10 cellular contexts compared by ENCODE assay signal in genomic region chr22:27252282-27253049, GRCh38.
DNase-seq lines count a peak whose midpoint lies in the region; ATAC-seq, FAIRE-seq and TF ChIP-seq lines count a peak whose summit lies in the region.
"Had no signal": no experiment of that assay in that cellular context is flagged by ENCODE, and none has a peak within 500 bp of the region (broad histone marks: within the 10 kb centered on the region; RNA-seq: fewer than 3 reads in every experiment).

No MANE protein-coding gene starts in this region.

- TF ChIP-seq POLR2A in A549 (IDR thresholded peaks at IDR 0.05; ENCODE audit: low read length) (no peak), adrenal gland (IDR thresholded peaks at IDR 0.05) (no peak)

- H3K4me2 ChIP-seq in A549 = peak overlapping the region; percentile 55

- POLR2A ChIA-PET in A549 (lab: Yijun Ruan, JAX) = no interaction called here

- no peaks in the 10 kb centered on the region for H3K36me3 ChIP-seq in adrenal gland (replicated peaks in 1 of 2)

- intact Hi-C loops in adrenal gland (cut with DNase I) = no loop called here

- H3K27me3 ChIP-seq in adrenal gland = no peaks in the 10 kb centered on the region

- peaks cover 39% of the 10 kb centered on the region for H3K9me3 ChIP-seq in A549
- no peaks in the 10 kb centered on the region for H3K9me3 ChIP-seq in adrenal gland (replicated peaks in 1 of 3)

- TF ChIP-seq RAD21 in A549 (conservative IDR thresholded peaks at IDR 0.05 in 1 of 2, IDR thresholded peaks at IDR 0.05 in 1 of 2) = peak; percentile 10 to 60; a peak in 3 of 5 replicates

- peak; percentile 92 to 93; a peak in 4 of 5 replicates for TF ChIP-seq EP300 in A549 (IDR thresholded peaks at IDR 0.05)

- ATAC-seq in A549 = peak; percentile 91 to 95

- peaks cover 12% of the 10 kb centered on the region for H3K4me1 ChIP-seq in A549
- no peaks in the 10 kb centered on the region for H3K4me1 ChIP-seq in adrenal gland (replicated peaks in 1 of 2)

- no peak for FAIRE-seq in A549 (lab: Jason Lieb, UNC)

- TF ChIP-seq CTCF in A549 (IDR thresholded peaks at IDR 0.05) (no peak), adrenal gland (IDR thresholded peaks at IDR 0.05) (no peak)

- CTCF ChIA-PET in A549 (lab: Yijun Ruan, JAX) = interaction anchor here (1.2 kb wide), 1 partner anchor 153 kb away, joined by 3 read pairs; no protein-coding TSS in a partner anchor

- H3K27ac ChIP-seq in A549 = peak overlapping the region; percentile 77 to 88
- H3K27ac ChIP-seq in adrenal gland = no peak overlapping the region
- no peak overlapping the region for H3K27ac ChIP-seq in caudate nucleus (ENCODE audit: low read depth, low read length)

- H3K4me3 ChIP-seq in A549 (no peak overlapping the region), adrenal gland (no peak overlapping the region)

- WGBS in A549 (ENCODE audit: missing lambda C conversion rate) = 19% methylated on average over 6 of the region's 9 CpGs
- WGBS in adrenal gland, 4 donors = 57 to 66% (median 64%) methylated on average over 8 to 9 of the region's 9 CpGs

- DNase-seq in A549 (ENCODE audit: low read depth in 1 of 2, low spot score in 1 of 2) (peak; percentile 60 to 86), H4 (ENCODE audit: low spot score) (peak; percentile 24), adrenal gland (peak in 5 of 7 donors; percentile 17 to 39 (median 31)), hepatic stellate cell (ENCODE audit: low spot score) (peak; percentile 67), COLO668 (lab: John Stamatoyannopoulos, UW; ENCODE audit: unreplicated experiment) (no peak), caudate nucleus (lab: John Stamatoyannopoulos, UW) (no peak), kidney glomerular epithelial cell (lab: John Stamatoyannopoulos, UW) (no peak)
- DNase-seq in stimulated activated CD4-positive, alpha-beta T cell treated with anti-CD3 and anti-CD28 coated beads, Interleukin-4, amount 100 ng/mL, for 24 hours = no peak
- DNase-seq: activated CD4-positive, alpha-beta T cell treated with anti-CD3 and anti-CD28 coated beads, Interleukin-2, amount 10 ng/mL, durations not matched to agents 7 days and 5 days; amniotic stem cell had no signal

TF ChIP-seq in A549, 52 proteins besides CTCF, POLR2A, EP300 and RAD21:
- TF ChIP-seq ZSCAN20 (CRISPR knock-in tag; IDR thresholded peaks at IDR 0.05) (no peak), ESRRA (IDR thresholded peaks at IDR 0.05; ENCODE audit: borderline replicate concordance, low read length) (peak; percentile 79; the same call in 1 of the 2 replicates), SMC3 (IDR thresholded peaks at IDR 0.05) (peak; percentile 48; the same call in 2 of the 3 replicates), FOSL2 (IDR thresholded peaks at IDR 0.05) (peak; percentile 94), FOSL2 (CRISPR knock-in tag; IDR thresholded peaks at IDR 0.05) (peak; percentile 93), PHF8 (IDR thresholded peaks at IDR 0.05; ENCODE audit: borderline replicate concordance, low read depth) (no peak), KDM5A (IDR thresholded peaks at IDR 0.05) (no peak), GATA3 (IDR thresholded peaks at IDR 0.05; ENCODE audit: borderline replicate concordance) (peak; percentile 92), FOXS1 (CRISPR knock-in tag; IDR thresholded peaks at IDR 0.05) (no peak), HEYL (CRISPR knock-in tag; IDR thresholded peaks at IDR 0.05) (no peak), BCL3 (IDR thresholded peaks at IDR 0.05) (peak; percentile 95; the same call in 2 of the 3 replicates), PBX3 (IDR thresholded peaks at IDR 0.05) (peak; percentile 73), EHMT2 (IDR thresholded peaks at IDR 0.05; ENCODE audit: low read depth) (no peak), POLR2AphosphoS2 (conservative IDR thresholded peaks at IDR 0.05; ENCODE audit: low read length) (no peak), HOXB13 (CRISPR knock-in tag; IDR thresholded peaks at IDR 0.05; ENCODE audit: low read depth) (no peak), TFCP2L1 (CRISPR knock-in tag; IDR thresholded peaks at IDR 0.05) (no peak), NFE2L2 (conservative IDR thresholded peaks at IDR 0.05; ENCODE audit: low read length) (no peak), ATOH8 (CRISPR knock-in tag; IDR thresholded peaks at IDR 0.05; ENCODE audit: low read depth) (no peak), EHF (CRISPR knock-in tag; IDR thresholded peaks at IDR 0.05) (no peak), NR3C1 (IDR thresholded peaks at IDR 0.05) (no peak), CEBPB (IDR thresholded peaks at IDR 0.05) (peak; percentile 99), RARB (CRISPR knock-in tag; IDR thresholded peaks at IDR 0.05) (no peak), JUN (IDR thresholded peaks at IDR 0.05) (peak; percentile 85 to 91; a peak in 4 of 5 replicates), ZNF302 (CRISPR knock-in tag; IDR thresholded peaks at IDR 0.05) (no peak), KDM1A (IDR thresholded peaks at IDR 0.05; ENCODE audit: low read depth) (no peak), HOXB5 (CRISPR knock-in tag; IDR thresholded peaks at IDR 0.05) (0 out of 2 replicates have a peak, but pooled peaks have one; percentile 25), SREBF2 (IDR thresholded peaks at IDR 0.05) (no peak), CHD4 (IDR thresholded peaks at IDR 0.05; ENCODE audit: borderline replicate concordance) (no peak), ZFP36 (IDR thresholded peaks at IDR 0.05; ENCODE audit: borderline replicate concordance, partially characterized antibody) (peak; percentile 63), RNF2 (IDR thresholded peaks at IDR 0.05; ENCODE audit: borderline replicate concordance, low read depth) (no peak), JUNB (IDR thresholded peaks at IDR 0.05) (peak; percentile 92)
- TF ChIP-seq, protein P1, sequence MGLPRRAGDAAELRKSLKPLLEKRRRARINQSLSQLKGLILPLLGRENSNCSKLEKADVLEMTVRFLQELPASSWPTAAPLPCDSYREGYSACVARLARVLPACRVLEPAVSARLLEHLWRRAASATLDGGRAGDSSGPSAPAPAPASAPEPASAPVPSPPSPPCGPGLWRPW (IDR thresholded peaks at IDR 0.05) = peak; percentile 98
- TF ChIP-seq, protein P2, sequence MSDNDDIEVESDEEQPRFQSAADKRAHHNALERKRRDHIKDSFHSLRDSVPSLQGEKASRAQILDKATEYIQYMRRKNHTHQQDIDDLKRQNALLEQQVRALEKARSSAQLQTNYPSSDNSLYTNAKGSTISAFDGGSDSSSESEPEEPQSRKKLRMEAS (IDR thresholded peaks at IDR 0.05) = peak; percentile 74

Comparison
In these comparisons a context has a peak if more than half of its experiments do, and no peak if none do; other contexts are left out.
1. DNase-seq: peak in A549 (2 of 2), H4 (single experiment), adrenal gland (5 of 7) and hepatic stellate cell (single experiment); none in COLO668 (single experiment), caudate nucleus (0 of 61), kidney glomerular epithelial cell (single experiment) and stimulated activated CD4-positive, alpha-beta T cell treated with anti-CD3 and anti-CD28 coated beads, Interleukin-4, amount 100 ng/mL, for 24 hours (single experiment).
2. H3K27ac ChIP-seq: peak in A549 (2 of 2); none in adrenal gland (0 of 5) and caudate nucleus (single experiment).